Comparison of ENCODE assay signal across 1 cellular context in the genomic region with DNA sequence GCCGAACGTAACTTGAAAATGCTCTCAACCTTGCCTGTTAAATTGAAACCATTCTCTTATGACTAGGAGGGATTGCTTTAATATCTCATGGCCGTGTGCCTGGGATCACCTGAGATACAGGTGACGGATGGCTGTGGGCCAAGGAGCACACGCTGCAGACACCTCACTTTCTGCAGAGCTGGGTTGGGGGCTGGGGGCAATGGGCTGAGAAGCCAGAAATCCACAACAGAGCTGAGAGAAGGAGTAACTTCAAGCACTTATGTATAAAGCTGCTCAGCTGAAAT.
TF ChIP-seq lines count a peak whose summit lies in the region.

No MANE protein-coding gene starts in this region.

TF ChIP-seq in GM12878, 131 proteins besides CTCF, POLR2A, EP300 and RAD21:
- no peak for TF ChIP-seq CREM (IDR thresholded peaks at IDR 0.05; ENCODE audit: low read depth)
- TF ChIP-seq MEF2B (IDR thresholded peaks at IDR 0.05; ENCODE audit: partially characterized antibody, poor library complexity, severe bottlenecking) = no peak
- no peak for TF ChIP-seq NFIC (IDR thresholded peaks at IDR 0.05; ENCODE audit: low read depth, low read length)
- no peak for TF ChIP-seq SMAD5 (IDR thresholded peaks at IDR 0.05; ENCODE audit: low read depth)
- TF ChIP-seq EED (IDR thresholded peaks at IDR 0.05; ENCODE audit: low read depth) = no peak
- TF ChIP-seq, protein P1, sequence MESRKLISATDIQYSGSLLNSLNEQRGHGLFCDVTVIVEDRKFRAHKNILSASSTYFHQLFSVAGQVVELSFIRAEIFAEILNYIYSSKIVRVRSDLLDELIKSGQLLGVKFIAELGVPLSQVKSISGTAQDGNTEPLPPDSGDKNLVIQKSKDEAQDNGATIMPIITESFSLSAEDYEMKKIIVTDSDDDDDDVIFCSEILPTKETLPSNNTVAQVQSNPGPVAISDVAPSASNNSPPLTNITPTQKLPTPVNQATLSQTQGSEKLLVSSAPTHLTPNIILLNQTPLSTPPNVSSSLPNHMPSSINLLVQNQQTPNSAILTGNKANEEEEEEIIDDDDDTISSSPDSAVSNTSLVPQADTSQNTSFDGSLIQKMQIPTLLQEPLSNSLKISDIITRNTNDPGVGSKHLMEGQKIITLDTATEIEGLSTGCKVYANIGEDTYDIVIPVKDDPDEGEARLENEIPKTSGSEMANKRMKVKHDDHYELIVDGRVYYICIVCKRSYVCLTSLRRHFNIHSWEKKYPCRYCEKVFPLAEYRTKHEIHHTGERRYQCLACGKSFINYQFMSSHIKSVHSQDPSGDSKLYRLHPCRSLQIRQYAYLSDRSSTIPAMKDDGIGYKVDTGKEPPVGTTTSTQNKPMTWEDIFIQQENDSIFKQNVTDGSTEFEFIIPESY (IDR thresholded peaks at IDR 0.05) = no peak
- TF ChIP-seq MXI1 (IDR thresholded peaks at IDR 0.05; ENCODE audit: low read depth, low read length) = no peak
- TF ChIP-seq BMI1 (IDR thresholded peaks at IDR 0.05; ENCODE audit: borderline replicate concordance) = no peak
- no peak for TF ChIP-seq RELA (IDR thresholded peaks at IDR 0.05; ENCODE audit: borderline replicate concordance, partially characterized antibody)
- no peak for TF ChIP-seq JUNB (IDR thresholded peaks at IDR 0.05)
- TF ChIP-seq POU2F2 (IDR thresholded peaks at IDR 0.05; ENCODE audit: borderline replicate concordance, low read depth, low read length) = no peak
- TF ChIP-seq SMC3 (IDR thresholded peaks at IDR 0.05; ENCODE audit: borderline replicate concordance, low read length) = no peak
- no peak for TF ChIP-seq MTA2 (IDR thresholded peaks at IDR 0.05; ENCODE audit: low read depth)
- no peak for TF ChIP-seq NFXL1 (IDR thresholded peaks at IDR 0.05; ENCODE audit: borderline replicate concordance)
- no peak for TF ChIP-seq TBL1XR1 (IDR thresholded peaks at IDR 0.05; ENCODE audit: low read depth, low read length)
- TF ChIP-seq, protein P2, sequence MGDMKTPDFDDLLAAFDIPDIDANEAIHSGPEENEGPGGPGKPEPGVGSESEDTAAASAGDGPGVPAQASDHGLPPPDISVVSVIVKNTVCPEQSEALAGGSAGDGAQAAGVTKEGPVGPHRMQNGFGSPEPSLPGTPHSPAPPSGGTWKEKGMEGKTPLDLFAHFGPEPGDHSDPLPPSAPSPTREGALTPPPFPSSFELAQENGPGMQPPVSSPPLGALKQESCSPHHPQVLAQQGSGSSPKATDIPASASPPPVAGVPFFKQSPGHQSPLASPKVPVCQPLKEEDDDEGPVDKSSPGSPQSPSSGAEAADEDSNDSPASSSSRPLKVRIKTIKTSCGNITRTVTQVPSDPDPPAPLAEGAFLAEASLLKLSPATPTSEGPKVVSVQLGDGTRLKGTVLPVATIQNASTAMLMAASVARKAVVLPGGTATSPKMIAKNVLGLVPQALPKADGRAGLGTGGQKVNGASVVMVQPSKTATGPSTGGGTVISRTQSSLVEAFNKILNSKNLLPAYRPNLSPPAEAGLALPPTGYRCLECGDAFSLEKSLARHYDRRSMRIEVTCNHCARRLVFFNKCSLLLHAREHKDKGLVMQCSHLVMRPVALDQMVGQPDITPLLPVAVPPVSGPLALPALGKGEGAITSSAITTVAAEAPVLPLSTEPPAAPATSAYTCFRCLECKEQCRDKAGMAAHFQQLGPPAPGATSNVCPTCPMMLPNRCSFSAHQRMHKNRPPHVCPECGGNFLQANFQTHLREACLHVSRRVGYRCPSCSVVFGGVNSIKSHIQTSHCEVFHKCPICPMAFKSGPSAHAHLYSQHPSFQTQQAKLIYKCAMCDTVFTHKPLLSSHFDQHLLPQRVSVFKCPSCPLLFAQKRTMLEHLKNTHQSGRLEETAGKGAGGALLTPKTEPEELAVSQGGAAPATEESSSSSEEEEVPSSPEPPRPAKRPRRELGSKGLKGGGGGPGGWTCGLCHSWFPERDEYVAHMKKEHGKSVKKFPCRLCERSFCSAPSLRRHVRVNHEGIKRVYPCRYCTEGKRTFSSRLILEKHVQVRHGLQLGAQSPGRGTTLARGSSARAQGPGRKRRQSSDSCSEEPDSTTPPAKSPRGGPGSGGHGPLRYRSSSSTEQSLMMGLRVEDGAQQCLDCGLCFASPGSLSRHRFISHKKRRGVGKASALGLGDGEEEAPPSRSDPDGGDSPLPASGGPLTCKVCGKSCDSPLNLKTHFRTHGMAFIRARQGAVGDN (IDR thresholded peaks at IDR 0.05) = no peak
- TF ChIP-seq, protein P3, sequence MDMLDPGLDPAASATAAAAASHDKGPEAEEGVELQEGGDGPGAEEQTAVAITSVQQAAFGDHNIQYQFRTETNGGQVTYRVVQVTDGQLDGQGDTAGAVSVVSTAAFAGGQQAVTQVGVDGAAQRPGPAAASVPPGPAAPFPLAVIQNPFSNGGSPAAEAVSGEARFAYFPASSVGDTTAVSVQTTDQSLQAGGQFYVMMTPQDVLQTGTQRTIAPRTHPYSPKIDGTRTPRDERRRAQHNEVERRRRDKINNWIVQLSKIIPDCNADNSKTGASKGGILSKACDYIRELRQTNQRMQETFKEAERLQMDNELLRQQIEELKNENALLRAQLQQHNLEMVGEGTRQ (IDR thresholded peaks at IDR 0.05; ENCODE audit: borderline replicate concordance, low read depth, low read length) = no peak
- TF ChIP-seq MTA3 (IDR thresholded peaks at IDR 0.05; ENCODE audit: borderline replicate concordance, low read length) = no peak
- TF ChIP-seq YBX1 (IDR thresholded peaks at IDR 0.05) = no peak
